In genomic region chr3:160804762-160805161, GRCh38 we compare ENCODE assay signal across 11 cellular contexts. TPM values are rescaled to one million over a fixed set of nuclear protein-coding genes. Genes with fewer than 3 reads are reported as not detected.
A peak's percentile ranks its signal among the peaks of the same experiment; 100 is the strongest.
DNase-seq lines count a peak whose midpoint lies in the region; ATAC-seq lines count a peak whose summit lies in the region.
"Had no signal": no experiment of that assay in that cellular context is flagged by ENCODE, and none has a peak within 500 bp of the region (broad histone marks: within the 10 kb centered on the region; RNA-seq: fewer than 3 reads in every experiment).

No MANE protein-coding gene starts in this region.

- no peaks in the 10 kb centered on the region for H3K9me3 Mint-ChIP-seq in naive thymus-derived CD4-positive, alpha-beta T cell

- H3K9me3 ChIP-seq in subcutaneous abdominal adipose tissue (ENCODE audit: control insufficient read depth in 5 of 5, low read length in 5 of 5): no peaks in the 10 kb centered on the region
- no peaks in the 10 kb centered on the region for H3K9me3 ChIP-seq in naive thymus-derived CD4-positive, alpha-beta T cell (ENCODE audit: control insufficient read depth in 2 of 3, low read length in 3 of 3)

- H3K4me3 Mint-ChIP-seq in naive thymus-derived CD4-positive, alpha-beta T cell: no peak overlapping the region
- H3K4me3 Mint-ChIP-seq: activated CD8-positive, alpha-beta T cell treated with anti-CD3 and anti-CD28 coated beads, Interleukin-2, amount 10 ng/mL, durations not matched to agents 7 days and 5 days had no signal

- peaks cover 2 to 60% (median 36%) of the 10 kb centered on the region in 5 donors for H3K4me1 ChIP-seq in subcutaneous abdominal adipose tissue (ENCODE audit: control insufficient read depth in 5 of 5, insufficient read depth in 5 of 5, low read length in 5 of 5)
- H3K4me1 ChIP-seq in naive thymus-derived CD4-positive, alpha-beta T cell (ENCODE audit: control insufficient read depth in 2 of 2, insufficient read depth in 2 of 2, low read length in 2 of 2): peaks cover 0 to 5% of the 10 kb centered on the region in 2 donors

- H3K27ac ChIP-seq in subcutaneous abdominal adipose tissue (ENCODE audit: low read depth, low read length): peak overlapping the region; percentile 51
- no peak overlapping the region for H3K27ac ChIP-seq in naive thymus-derived CD4-positive, alpha-beta T cell (ENCODE audit: low read depth, low read length)

- no peaks in the 10 kb centered on the region for H3K36me3 Mint-ChIP-seq in naive thymus-derived CD4-positive, alpha-beta T cell

- H3K36me3 ChIP-seq in subcutaneous abdominal adipose tissue (ENCODE audit: control insufficient read depth in 5 of 5, insufficient read depth in 5 of 5, low read length in 5 of 5): no peaks in the 10 kb centered on the region
- H3K36me3 ChIP-seq in naive thymus-derived CD4-positive, alpha-beta T cell (ENCODE audit: control insufficient read depth in 2 of 3, insufficient read depth in 3 of 3, low read length in 3 of 3): no peaks in the 10 kb centered on the region

- POLR2A ChIA-PET in naive thymus-derived CD4-positive, alpha-beta T cell (lab: Charles Lee): no interaction called here

- peaks cover 0 to 24% (median 10%) of the 10 kb centered on the region in 7 donors for H3K4me1 Mint-ChIP-seq in naive thymus-derived CD4-positive, alpha-beta T cell

- CTCF ChIA-PET in naive thymus-derived CD4-positive, alpha-beta T cell (lab: Charles Lee): no interaction called here

- peak overlapping the region in 1 of 5 donors; percentile 25 for H3K9ac ChIP-seq in subcutaneous abdominal adipose tissue (ENCODE audit: low read length in 5 of 5)

- H3K27ac Mint-ChIP-seq in naive thymus-derived CD4-positive, alpha-beta T cell: no peak overlapping the region
- H3K27ac Mint-ChIP-seq: activated CD8-positive, alpha-beta T cell treated with anti-CD3 and anti-CD28 coated beads, Interleukin-2, amount 10 ng/mL, durations not matched to agents 7 days and 5 days had no signal

- ATAC-seq in left ventricle myocardium superior: peak; percentile 76
- no peak for ATAC-seq in naive thymus-derived CD4-positive, alpha-beta T cell
- ATAC-seq: activated CD8-positive, alpha-beta T cell treated with anti-CD3 and anti-CD28 coated beads, Interleukin-2, amount 10 ng/mL, durations not matched to agents 7 days and 5 days had no signal

- peaks cover 0 to 21% (median 7%) of the 10 kb centered on the region in 5 donors for H3K27me3 Mint-ChIP-seq in naive thymus-derived CD4-positive, alpha-beta T cell

- H3K27me3 ChIP-seq in subcutaneous abdominal adipose tissue (ENCODE audit: control insufficient read depth in 5 of 5, insufficient read depth in 4 of 5, low read length in 5 of 5): no peaks in the 10 kb centered on the region
- H3K27me3 ChIP-seq in naive thymus-derived CD4-positive, alpha-beta T cell (ENCODE audit: control insufficient read depth in 2 of 2, insufficient read depth in 2 of 2, low read length in 2 of 2): no peaks in the 10 kb centered on the region

- DNase-seq in NCI-H2081 (lab: John Stamatoyannopoulos, UW) (peak; percentile 11 to 32), NCI-H2081 treated with DMSO at 0.1 percent for 48 hours (lab: John Stamatoyannopoulos, UW) (no peak), T1000 (lab: John Stamatoyannopoulos, UW) (peak; percentile 25), left ventricle myocardium superior (peak; percentile 74), NCI-H748 (lab: John Stamatoyannopoulos, UW; ENCODE audit: unreplicated experiment) (no peak)
- no peak for DNase-seq in naive thymus-derived CD4-positive, alpha-beta T cell
- no peak for DNase-seq in activated CD4-positive, alpha-beta T cell treated with anti-CD3 and anti-CD28 coated beads for 1 hour
- DNase-seq: activated CD8-positive, alpha-beta T cell treated with anti-CD3 and anti-CD28 coated beads, Interleukin-2, amount 10 ng/mL, durations not matched to agents 7 days and 5 days; foreskin fibroblast; Kasumi-1 had no signal

- intact Hi-C loops in left ventricle myocardium superior (cut with micrococcal nuclease): no loop called here
- intact Hi-C loops in naive thymus-derived CD4-positive, alpha-beta T cell (cut with micrococcal nuclease): loop anchor here in 1 of 2 donors (5.0 kb wide), 1 partner anchor 138 kb away; no protein-coding TSS in a partner anchor

- no peak overlapping the region for H3K4me3 ChIP-seq in subcutaneous abdominal adipose tissue (ENCODE audit: low read depth in 1 of 5, low read length in 5 of 5)
- no peak overlapping the region for H3K4me3 ChIP-seq in naive thymus-derived CD4-positive, alpha-beta T cell (ENCODE audit: low read length)

RNA-seq across cellular contexts. Expression of gene PPM1L, which starts 48.7 kb away (rescaled TPM):
- total RNA-seq in left ventricle myocardium superior: 56.4 TPM
- total RNA-seq in naive thymus-derived CD4-positive, alpha-beta T cell: 10 to 100 TPM in 1 of 5 experiments, 1 to 10 TPM in 4; 4.0 to 19.1 (median 5.7) TPM
- 1 to 10 TPM in 1 of 2 donors, under 1 TPM in 1; 0.48 to 1.3 TPM for polyA plus RNA-seq in naive thymus-derived CD4-positive, alpha-beta T cell

Comparison
In these comparisons a context has a peak if more than half of its experiments do, and no peak if none do; other contexts are left out.
1. DNase-seq: peak in NCI-H2081 (2 of 2), T1000 (single experiment) and left ventricle myocardium superior (single experiment); none in NCI-H2081 treated with DMSO at 0.1 percent for 48 hours (single experiment), naive thymus-derived CD4-positive, alpha-beta T cell (0 of 9), NCI-H748 (single experiment) and activated CD4-positive, alpha-beta T cell treated with anti-CD3 and anti-CD28 coated beads for 1 hour (single experiment).